16 cellular contexts compared by ENCODE assay signal in the genomic region with DNA sequence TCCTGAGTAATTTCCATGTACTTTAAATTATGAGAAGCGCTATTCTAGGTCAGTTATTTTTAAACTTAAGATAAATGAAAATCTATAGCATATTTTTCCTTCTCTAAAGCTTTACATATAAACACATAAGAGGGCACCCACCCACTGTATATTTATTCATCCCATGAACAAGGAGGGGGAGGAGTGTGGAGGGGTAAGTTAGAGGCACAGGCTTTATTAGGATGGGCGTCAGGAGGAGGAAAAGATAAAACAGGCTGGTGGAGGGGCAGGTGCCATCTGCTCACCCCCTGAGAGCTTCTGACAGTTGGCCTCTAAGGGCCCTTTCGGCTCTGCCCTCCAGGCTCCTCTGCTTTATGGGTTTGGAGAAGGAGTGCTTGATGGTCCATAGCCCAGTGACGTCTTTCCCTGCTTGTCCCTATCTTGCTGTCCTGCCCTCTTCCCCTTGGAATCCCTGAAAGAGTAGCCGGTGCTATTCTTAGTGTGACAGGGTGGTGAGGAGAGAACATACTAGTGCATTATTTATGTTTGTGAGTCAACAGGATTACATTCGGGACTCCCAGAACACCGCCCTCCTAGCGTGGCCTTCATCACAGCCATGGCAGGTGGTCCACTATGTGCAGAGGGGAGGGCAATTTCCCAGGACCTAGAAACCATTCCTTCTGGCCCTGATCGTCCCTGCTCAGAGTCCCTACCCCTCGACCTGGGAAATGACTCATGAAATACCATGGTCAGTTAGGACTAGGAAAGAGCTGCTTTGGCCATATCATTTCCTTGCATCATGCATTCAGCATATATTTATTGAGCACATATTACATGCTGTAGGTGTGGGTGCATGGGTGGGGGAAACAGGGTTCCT. TPM values are rescaled to one million over a fixed set of nuclear protein-coding genes. Genes with fewer than 3 reads are reported as not detected.
A peak's percentile ranks its signal among the peaks of the same experiment; 100 is the strongest.
DNase-seq lines count a peak whose midpoint lies in the region; ATAC-seq and TF ChIP-seq lines count a peak whose summit lies in the region.
"Had no signal": no experiment of that assay in that cellular context is flagged by ENCODE, and none has a peak within 500 bp of the region (broad histone marks: within the 10 kb centered on the region; RNA-seq: fewer than 3 reads in every experiment).

No MANE protein-coding gene starts in this region.

- in situ Hi-C loops in gastrocnemius medialis (cut with MboI; ENCODE audit: low sequenced_read_pairs in 4 of 4) = no loop called here

- no peak overlapping the region for H3K4me3 ChIP-seq in SJSA1
- H3K4me3 ChIP-seq in fibroblast of villous mesenchyme (ENCODE audit: low read depth, low read length) = no peak overlapping the region
- no peak overlapping the region for H3K4me3 ChIP-seq in gastrocnemius medialis
- H3K4me3 ChIP-seq in effector memory CD4-positive, alpha-beta T cell (ENCODE audit: insufficient read depth, low read depth, low read length, poor library complexity, severe bottlenecking) = no peak overlapping the region

- H3K9me3 ChIP-seq in SJSA1 (replicated peaks) (no peaks in the 10 kb centered on the region), gastrocnemius medialis (no peaks in the 10 kb centered on the region)
- H3K9me3 ChIP-seq in effector memory CD4-positive, alpha-beta T cell (ENCODE audit: control insufficient read depth, low read length) = no peaks in the 10 kb centered on the region
- H3K9me3 ChIP-seq: BE2C had no signal

- peak overlapping the region; percentile 72 for H3K27ac ChIP-seq in SJSA1
- H3K27ac ChIP-seq in gastrocnemius medialis = peak overlapping the region; percentile 96 to 100 (median 100)
- H3K27ac ChIP-seq in effector memory CD4-positive, alpha-beta T cell (ENCODE audit: insufficient read depth, low read length, poor library complexity, severe bottlenecking) = no peak overlapping the region

- peak; percentile 2 to 71 for TF ChIP-seq POLR2A in gastrocnemius medialis (IDR thresholded peaks at IDR 0.05)

- peak; percentile 82 to 84 for ATAC-seq in gastrocnemius medialis
- ATAC-seq: activated T-cell treated with anti-CD3 and anti-CD28 coated beads, Interleukin-2, amount 50 U/mL, for 4 hours; esophagus mucosa; natural killer cell had no signal

- intact Hi-C loops in gastrocnemius medialis (cut with DNase I; ENCODE audit: low total_unique reads) = loop anchor here (1.0 to 10.0 kb wide), 2 partner anchors 22 to 828 kb away; no protein-coding TSS in a partner anchor

- H3K27me3 ChIP-seq in SJSA1 (replicated peaks) (no peaks in the 10 kb centered on the region), gastrocnemius medialis (no peaks in the 10 kb centered on the region)
- H3K27me3 ChIP-seq in effector memory CD4-positive, alpha-beta T cell (replicated peaks; ENCODE audit: control insufficient read depth, insufficient read depth, low read length, poor library complexity, severe bottlenecking) = no peaks in the 10 kb centered on the region
- H3K27me3 ChIP-seq: BE2C had no signal

- peaks cover 90% of the 10 kb centered on the region for H3K4me1 ChIP-seq in SJSA1 (replicated peaks)
- H3K4me1 ChIP-seq in gastrocnemius medialis = peaks cover 81 to 95% of the 10 kb centered on the region in 2 donors
- H3K4me1 ChIP-seq in effector memory CD4-positive, alpha-beta T cell (ENCODE audit: control insufficient read depth, insufficient read depth, low read length, poor library complexity, severe bottlenecking) = no peaks in the 10 kb centered on the region

- DNase-seq in HCEC 1CT (peak; percentile 45), SJSA1 (ENCODE audit: low read depth in 1 of 2, low spot score in 2 of 2) (peak; percentile 96 to 97), fibroblast of villous mesenchyme (ENCODE audit: low read depth) (peak; percentile 80), gastrocnemius medialis (peak; percentile 76 to 86), NCI-H1105 (lab: John Stamatoyannopoulos, UW) (no peak), HK-2 (ENCODE audit: unreplicated experiment) (no peak), occipital lobe (lab: John Stamatoyannopoulos, UW) (no peak)
- DNase-seq in effector memory CD4-positive, alpha-beta T cell = no peak
- DNase-seq: activated CD4-positive, CD25-positive, alpha-beta regulatory T cell treated with anti-CD3 and anti-CD28 coated beads, Interleukin-2, amount 50 U/mL, for 72 hours; activated T-cell treated with anti-CD3 and anti-CD28 coated beads, Interleukin-2, amount 50 U/mL, for 4 hours; BE2C; GF-D8; natural killer cell; NCI-H1417 treated with DMSO at 0.1 percent for 48 hours had no signal

- H3K36me3 ChIP-seq in SJSA1 = no peaks in the 10 kb centered on the region
- H3K36me3 ChIP-seq in gastrocnemius medialis = no peaks in the 10 kb centered on the region
- no peaks in the 10 kb centered on the region for H3K36me3 ChIP-seq in effector memory CD4-positive, alpha-beta T cell (ENCODE audit: control insufficient read depth, insufficient read depth, low read length)
- H3K36me3 ChIP-seq: BE2C had no signal

- TF ChIP-seq CTCF in fibroblast of villous mesenchyme (IDR thresholded peaks at IDR 0.05; ENCODE audit: insufficient read depth, low read depth, low read length) = no peak
- no peak for TF ChIP-seq CTCF in gastrocnemius medialis (IDR thresholded peaks at IDR 0.05 in 4 of 5, conservative IDR thresholded peaks at IDR 0.05 in 1 of 5)

RNA-seq across cellular contexts. Expression of gene SYNPO, which starts 7.9 kb away (rescaled TPM):
- 3.7 and 6.5 TPM in 2 replicates for total RNA-seq in SJSA1 (2014; rRNA removed; shearing (Covaris generic))
- 7.3 and 10.6 TPM in 2 replicates for total RNA-seq in fibroblast of villous mesenchyme
- total RNA-seq in gastrocnemius medialis = 100 to 1,000 TPM; 419 to 569 (median 539) TPM
- total RNA-seq in occipital lobe = 5.8 TPM

RNA-seq across cellular contexts. Expression of gene MYOZ3, which starts 28.5 kb away (rescaled TPM):
- total RNA-seq in SJSA1 (2014; rRNA removed; shearing (Covaris generic)) = 0.82 TPM in 1 of 2 replicates, not detected in the other
- total RNA-seq in fibroblast of villous mesenchyme (under 0.01 TPM in 2 replicates), gastrocnemius medialis (10 to 100 TPM in 3 of 4 donors, 1 to 10 TPM in 1; 4.8 to 12.6 (median 11.3) TPM), occipital lobe (1.7 TPM)
- total RNA-seq: bronchial epithelial cell, esophagus mucosa, natural killer cell had no signal

Comparison
In these comparisons a context has a peak if more than half of its experiments do, and no peak if none do; other contexts are left out.
1. DNase-seq: peak in HCEC 1CT (single experiment), SJSA1 (2 of 2), fibroblast of villous mesenchyme (single experiment) and gastrocnemius medialis (2 of 2); none in NCI-H1105 (single experiment), HK-2 (single experiment), occipital lobe (single experiment) and effector memory CD4-positive, alpha-beta T cell (0 of 3).
2. RNA of gene SYNPO, which starts 7.9 kb away (total RNA-seq): 419 to 569 TPM in gastrocnemius medialis; 7.3 to 10.6 TPM in fibroblast of villous mesenchyme, 3.7 to 6.5 TPM in SJSA1 and 5.8 TPM in occipital lobe (single experiment); every median in the first group is over 10 times any median in the second.